ENCODE assay signal across 17 cellular contexts in genomic region chr12:67885370-67886169, GRCh38.
A peak's percentile ranks its signal among the peaks of the same experiment; 100 is the strongest.
DNase-seq lines count a peak whose midpoint lies in the region; ATAC-seq, FAIRE-seq and TF ChIP-seq lines count a peak whose summit lies in the region.
"Had no signal": no experiment of that assay in that cellular context is flagged by ENCODE, and none has a peak within 500 bp of the region (broad histone marks: within the 10 kb centered on the region; RNA-seq: fewer than 3 reads in every experiment).

No MANE protein-coding gene starts in this region.

- DNase-seq in AG09319 (ENCODE audit: extremely low read depth, low read depth) = peak; percentile 12
- DNase-seq in HT-29 (ENCODE audit: low spot score) = peak; percentile 22
- peak; percentile 9 for DNase-seq in foreskin melanocyte
- no peak for DNase-seq in pancreas
- no peak for DNase-seq in mucosa of gallbladder (ENCODE audit: low spot score)
- DNase-seq in HuH-7 (ENCODE audit: low spot score) = no peak
- DNase-seq in NCI-H1436 (lab: John Stamatoyannopoulos, UW) = no peak
- DNase-seq: activated CD4-positive, CD25-positive, alpha-beta regulatory T cell; activated gamma-delta T cell treated with Interleukin-2 at 50 U/mL for 16 hours; mucosa of descending colon; NCI-H774; ovary; T-helper 17 cell; thyroid gland had no signal

- peaks cover 0 to 4% (median 0%) of the 10 kb centered on the region in 3 donors for H3K4me1 ChIP-seq in pancreas
- H3K4me1 ChIP-seq: breast epithelium, thyroid gland had no signal

- no peak overlapping the region for H3K4me3 ChIP-seq in pancreas
- H3K4me3 ChIP-seq: breast epithelium, mucosa of descending colon, ovary, thyroid gland had no signal

- no peak for TF ChIP-seq CTCF in AG09319 (IDR thresholded peaks at IDR 0.05; ENCODE audit: low read depth, low read length)
- no peak for TF ChIP-seq CTCF in pancreas (IDR thresholded peaks at IDR 0.05)

- no peak for FAIRE-seq in pancreas (lab: Jason Lieb, UNC)
- FAIRE-seq: HTR-8/SVneo had no signal

- WGBS in pancreas, 2 donors = 44 to 48% methylated on average over 7 of the region's 7 CpGs

- no peaks in the 10 kb centered on the region for H3K36me3 ChIP-seq in pancreas
- H3K36me3 ChIP-seq: breast epithelium, ovary, thyroid gland had no signal

- no peaks in the 10 kb centered on the region for H3K9me3 ChIP-seq in pancreas
- H3K9me3 ChIP-seq: breast epithelium, mucosa of descending colon, ovary, thyroid gland had no signal

- intact Hi-C loops in pancreas (cut with DNase I) = no loop called here

- H3K27me3 ChIP-seq in pancreas = no peaks in the 10 kb centered on the region
- H3K27me3 ChIP-seq: breast epithelium, ovary, thyroid gland had no signal

- peak; percentile 60 to 78 (median 72) for ATAC-seq in pancreas
- no peak for ATAC-seq in HG03196 (IDR thresholded peaks at IDR 0.05; ENCODE audit: unreplicated experiment)
- ATAC-seq: mucosa of descending colon, T-helper 17 cell had no signal

- peak overlapping the region in 2 of 4 donors; percentile 54 to 60 for H3K27ac ChIP-seq in pancreas
- H3K27ac ChIP-seq: breast epithelium, ovary, thyroid gland had no signal

Comparison
In these comparisons a context has a peak if more than half of its experiments do, and no peak if none do; other contexts are left out.
1. DNase-seq: peak in AG09319 (single experiment), HT-29 (single experiment) and foreskin melanocyte (single experiment); none in pancreas (0 of 6), mucosa of gallbladder (single experiment), HuH-7 (single experiment) and NCI-H1436 (single experiment).